In the genomic region with DNA sequence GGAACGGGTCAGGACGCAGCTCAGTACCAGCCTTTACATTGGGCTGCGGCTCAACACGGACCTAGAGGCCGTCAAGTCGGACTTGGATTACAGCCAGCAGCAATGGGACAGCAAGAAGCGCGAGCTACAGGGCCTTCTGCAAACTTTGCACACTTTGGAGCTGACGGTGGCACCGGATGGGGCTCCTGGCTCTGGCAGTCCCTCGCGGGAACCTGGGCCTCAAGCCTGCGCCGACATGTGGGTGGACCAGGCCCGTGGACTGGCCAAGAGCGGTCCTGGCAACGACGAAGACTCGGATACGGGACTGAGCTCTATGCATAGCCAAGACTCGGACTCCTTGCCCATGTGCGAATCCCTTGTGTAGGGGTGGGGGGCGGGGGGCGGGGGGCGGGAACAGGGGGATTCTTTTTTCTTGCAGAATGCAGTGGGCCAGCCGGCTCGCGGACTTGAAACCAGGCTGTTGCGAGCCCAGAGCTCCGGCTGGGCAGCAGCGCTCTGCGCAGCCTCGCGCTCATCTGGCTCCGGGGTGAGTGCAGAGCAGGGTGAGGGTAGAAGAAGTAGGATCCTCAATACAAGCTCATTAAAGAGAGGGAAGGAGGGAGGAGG, we compare ENCODE assay signal across 12 cellular contexts. TPM values are rescaled to one million over a fixed set of nuclear protein-coding genes. Genes with fewer than 3 reads are reported as not detected.
DNase-seq lines count a peak whose midpoint lies in the region; ATAC-seq and TF ChIP-seq lines count a peak whose summit lies in the region.
"Had no signal": no experiment of that assay in that cellular context is flagged by ENCODE, and none has a peak within 500 bp of the region (broad histone marks: within the 10 kb centered on the region; RNA-seq: fewer than 3 reads in every experiment).

No MANE protein-coding gene starts in this region.

- H3K4me2 ChIP-seq in neural progenitor cell: peak overlapping the region; percentile 92

- peak; percentile 27 for DNase-seq in Calu3
- DNase-seq in ascending aorta (ENCODE audit: low spot score in 2 of 2): no peak
- peak; percentile 4 for DNase-seq in iPS DF 6.9 (ENCODE audit: low read depth, low spot score)
- peak; percentile 74 for DNase-seq in neural progenitor cell (ENCODE audit: low spot score)
- DNase-seq in naive thymus-derived CD8-positive, alpha-beta T cell: no peak
- no peak for DNase-seq in inferior parietal cortex (ENCODE audit: extremely low spot score)
- DNase-seq in NCI-H2029 treated with DMSO at 0.1 percent for 48 hours (lab: John Stamatoyannopoulos, UW): no peak
- DNase-seq in CD1c-positive myeloid dendritic cell (ENCODE audit: extremely low spot score): no peak
- DNase-seq: foreskin melanocyte, NCI-H1092 had no signal

- H3K27ac Mint-ChIP-seq in Calu3 (ENCODE audit: unreplicated experiment) (peak overlapping the region; percentile 26), neural progenitor cell (no peak overlapping the region)
- no peak overlapping the region for H3K27ac Mint-ChIP-seq in naive thymus-derived CD8-positive, alpha-beta T cell
- H3K27ac Mint-ChIP-seq: CD8-positive, alpha-beta T cell had no signal

- H3K4me1 Mint-ChIP-seq in Calu3 (ENCODE audit: low read depth, unreplicated experiment): peaks cover 69% of the 10 kb centered on the region
- peaks cover 48% of the 10 kb centered on the region for H3K4me1 Mint-ChIP-seq in neural progenitor cell
- peaks cover 0 to 4% (median 2%) of the 10 kb centered on the region in 4 donors for H3K4me1 Mint-ChIP-seq in naive thymus-derived CD8-positive, alpha-beta T cell

- no peak for ATAC-seq in naive thymus-derived CD8-positive, alpha-beta T cell
- ATAC-seq: CD8-positive, alpha-beta T cell had no signal

- BruUV-seq in Calu3 (replicated peaks; lab: Mats Ljungman, UMichigan): no TSS peak

- intact Hi-C loops in Calu3 (cut with micrococcal nuclease; ENCODE audit: unreplicated experiment): loop anchor here (5.0 to 10.0 kb wide), 2 partner anchors 44 to 174 kb away; no protein-coding TSS in a partner anchor
- intact Hi-C loops in ascending aorta (cut with DNase I): no loop called here

- H3K4me3 ChIP-seq in ascending aorta (peak overlapping the region; percentile 4 to 47), iPS DF 6.9 (ENCODE audit: low read length) (no peak overlapping the region), neural progenitor cell (peak overlapping the region; percentile 54)

- peaks cover 7% of the 10 kb centered on the region for H3K79me2 ChIP-seq in neural progenitor cell (ENCODE audit: low read depth)

- peak overlapping the region; percentile 83 for H3K4me3 Mint-ChIP-seq in Calu3 (ENCODE audit: low read depth, unreplicated experiment)
- peak overlapping the region; percentile 90 for H3K4me3 Mint-ChIP-seq in neural progenitor cell
- H3K4me3 Mint-ChIP-seq in naive thymus-derived CD8-positive, alpha-beta T cell: peak overlapping the region in 1 of 10 donors; percentile 30
- H3K4me3 Mint-ChIP-seq: CD8-positive, alpha-beta T cell had no signal

- POLR2A ChIA-PET in naive thymus-derived CD8-positive, alpha-beta T cell (lab: Charles Lee): no interaction called here

- H3K9me3 ChIP-seq in ascending aorta (no peaks in the 10 kb centered on the region), iPS DF 6.9 (ENCODE audit: control insufficient read depth, insufficient read depth, low read length) (no peaks in the 10 kb centered on the region), neural progenitor cell (ENCODE audit: low read depth) (no peaks in the 10 kb centered on the region)

- peaks cover 24% of the 10 kb centered on the region for H4K20me1 ChIP-seq in neural progenitor cell (ENCODE audit: low read depth)

- peak overlapping the region; percentile 86 for H2AFZ ChIP-seq in neural progenitor cell (replicated peaks)

- H3K27me3 Mint-ChIP-seq in Calu3 (ENCODE audit: unreplicated experiment): no peaks in the 10 kb centered on the region
- peaks cover 17% of the 10 kb centered on the region for H3K27me3 Mint-ChIP-seq in neural progenitor cell (ENCODE audit: insufficient read depth, low read depth)
- peaks cover 33 to 73% (median 47%) of the 10 kb centered on the region in 5 donors for H3K27me3 Mint-ChIP-seq in naive thymus-derived CD8-positive, alpha-beta T cell

- H3K4me1 ChIP-seq in ascending aorta: peaks cover 5 to 10% of the 10 kb centered on the region in 2 donors
- H3K4me1 ChIP-seq in iPS DF 6.9 (ENCODE audit: control insufficient read depth, insufficient read depth, low read length): peaks cover 4% of the 10 kb centered on the region; the same call in 1 of the 2 replicates
- H3K4me1 ChIP-seq in neural progenitor cell: peaks cover 54% of the 10 kb centered on the region

- H3K27ac ChIP-seq in ascending aorta: no peak overlapping the region
- no peak overlapping the region for H3K27ac ChIP-seq in iPS DF 6.9 (ENCODE audit: low read length)
- H3K27ac ChIP-seq in neural progenitor cell: no peak overlapping the region
- H3K27ac ChIP-seq: RWPE1 had no signal

- TF ChIP-seq CTCF in Calu3 (IDR thresholded peaks at IDR 0.05; ENCODE audit: unreplicated experiment): no peak
- no peak for TF ChIP-seq CTCF in ascending aorta (IDR thresholded peaks at IDR 0.05)
- TF ChIP-seq CTCF in neural progenitor cell (IDR thresholded peaks at IDR 0.05): no peak

- H3K9me3 Mint-ChIP-seq in Calu3 (ENCODE audit: low read depth, unreplicated experiment) (no peaks in the 10 kb centered on the region), neural progenitor cell (peaks cover 7% of the 10 kb centered on the region)
- H3K9me3 Mint-ChIP-seq in naive thymus-derived CD8-positive, alpha-beta T cell: no peaks in the 10 kb centered on the region
- H3K9me3 Mint-ChIP-seq: CD8-positive, alpha-beta T cell had no signal

- H3K36me3 ChIP-seq in ascending aorta (no peaks in the 10 kb centered on the region), iPS DF 6.9 (ENCODE audit: control insufficient read depth, insufficient read depth, low read length) (no peaks in the 10 kb centered on the region), neural progenitor cell (no peaks in the 10 kb centered on the region)

- no peak overlapping the region for H3K9ac ChIP-seq in neural progenitor cell

- H3K27me3 ChIP-seq in ascending aorta (peaks cover 18% of the 10 kb centered on the region), iPS DF 6.9 (ENCODE audit: control insufficient read depth, insufficient read depth, low read length) (peaks cover 17% of the 10 kb centered on the region; the same call in 1 of the 2 replicates), neural progenitor cell (peaks cover 62% of the 10 kb centered on the region)

- H3K36me3 Mint-ChIP-seq in Calu3 (ENCODE audit: insufficient read depth, unreplicated experiment) (peaks cover 46% of the 10 kb centered on the region), neural progenitor cell (no peaks in the 10 kb centered on the region)
- no peaks in the 10 kb centered on the region for H3K36me3 Mint-ChIP-seq in naive thymus-derived CD8-positive, alpha-beta T cell
- H3K36me3 Mint-ChIP-seq: CD8-positive, alpha-beta T cell had no signal

- H3F3A ChIP-seq in neural progenitor cell (ENCODE audit: low read depth): peaks cover 52% of the 10 kb centered on the region

- no CpG with 5 or more reads among the region's 35 CpGs for WGBS in iPS DF 6.9 (ENCODE audit: insufficient coverage, insufficient read length)

- CTCF ChIA-PET in Calu3 (lab: Charles Lee): interaction anchor here (0.8 to 1.7 kb wide), 7 partner anchors 12 to 264 kb away, joined by 3 to 5 read pairs (median 4); no protein-coding TSS in a partner anchor

RNA-seq across cellular contexts. Expression of a gene that starts 1.7 kb away (rescaled TPM):
- 8.7 and 10.0 TPM in 2 replicates for total RNA-seq in Calu3 (2022)
- not detected for total RNA-seq in ascending aorta
- total RNA-seq in neural progenitor cell (ENCODE audit: low replicate concordance): 2.9 and 3.1 TPM in 2 replicates
- total RNA-seq in naive thymus-derived CD8-positive, alpha-beta T cell: not detected
- polyA plus RNA-seq in naive thymus-derived CD8-positive, alpha-beta T cell: not detected
- total RNA-seq: CD8-positive, alpha-beta T cell had no signal

Comparison
In these comparisons a context has a peak if more than half of its experiments do, and no peak if none do; other contexts are left out.
1. DNase-seq: peak in Calu3 (single experiment), iPS DF 6.9 (single experiment) and neural progenitor cell (single experiment); none in ascending aorta (0 of 2), naive thymus-derived CD8-positive, alpha-beta T cell (0 of 10), inferior parietal cortex (single experiment), NCI-H2029 treated with DMSO at 0.1 percent for 48 hours (single experiment) and CD1c-positive myeloid dendritic cell (single experiment).